Comparison of ENCODE assay signal across 23 cellular contexts in genomic region chr12:71009414-71010142, GRCh38.
"Had no signal": no experiment of that assay in that cellular context is flagged by ENCODE, and none has a peak within 500 bp of the region (broad histone marks: within the 10 kb centered on the region; RNA-seq: fewer than 3 reads in every experiment).

No MANE protein-coding gene starts in this region.

- H3K36me3 Mint-ChIP-seq: memory B cell; mesothelial cell of epicardium; naive thymus-derived CD4-positive, alpha-beta T cell; stimulated activated effector memory CD8-positive, alpha-beta T cell treated with anti-CD3 and anti-CD28 coated beads, Interleukin-12 subunit alpha, Interleukin-12 subunit beta, amount 100 ng/mL, for 72 hours; type B pancreatic cell had no signal

- H3K4me3 ChIP-seq: colonic mucosa, esophagus squamous epithelium, lung, mucosa of descending colon, psoas muscle, sigmoid colon, testis, tibial artery had no signal

- H3K4me1 ChIP-seq: colonic mucosa, esophagus squamous epithelium, psoas muscle, sigmoid colon, testis had no signal

- H3K9me3 Mint-ChIP-seq: dendritic cell treated with granulocyte-macrophage colony-stimulating factor and Interleukin-4, amounts not matched to agents 40 ng/mL and 50 ng/mL, for 4 days; mesothelial cell of epicardium; nephron; type B pancreatic cell had no signal

- H3K36me3 ChIP-seq: colonic mucosa, esophagus squamous epithelium, sigmoid colon, tibial artery had no signal

- H3K27ac Mint-ChIP-seq: dendritic cell treated with granulocyte-macrophage colony-stimulating factor and Interleukin-4, amounts not matched to agents 40 ng/mL and 50 ng/mL, for 4 days; memory B cell; mesothelial cell of epicardium; naive thymus-derived CD4-positive, alpha-beta T cell; nephron; stimulated activated effector memory CD8-positive, alpha-beta T cell treated with anti-CD3 and anti-CD28 coated beads, Interleukin-12 subunit alpha, Interleukin-12 subunit beta, amount 100 ng/mL, for 72 hours; type B pancreatic cell had no signal

- H3K4me3 Mint-ChIP-seq: dendritic cell treated with granulocyte-macrophage colony-stimulating factor and Interleukin-4, amounts not matched to agents 40 ng/mL and 50 ng/mL, for 4 days; memory B cell; mesothelial cell of epicardium; naive thymus-derived CD4-positive, alpha-beta T cell; nephron; stimulated activated effector memory CD8-positive, alpha-beta T cell treated with anti-CD3 and anti-CD28 coated beads, Interleukin-12 subunit alpha, Interleukin-12 subunit beta, amount 100 ng/mL, for 72 hours; type B pancreatic cell had no signal

- H3K27ac ChIP-seq: colonic mucosa, esophagus squamous epithelium, psoas muscle, sigmoid colon, testis, tibial artery had no signal

- H3K9me3 ChIP-seq: colonic mucosa, esophagus squamous epithelium, mucosa of descending colon, psoas muscle, sigmoid colon, testis, tibial artery had no signal

- H3K4me1 Mint-ChIP-seq: memory B cell; naive thymus-derived CD4-positive, alpha-beta T cell; nephron; stimulated activated effector memory CD8-positive, alpha-beta T cell treated with anti-CD3 and anti-CD28 coated beads, Interleukin-12 subunit alpha, Interleukin-12 subunit beta, amount 100 ng/mL, for 72 hours had no signal

- H3K27me3 Mint-ChIP-seq: dendritic cell treated with granulocyte-macrophage colony-stimulating factor and Interleukin-4, amounts not matched to agents 40 ng/mL and 50 ng/mL, for 4 days; naive thymus-derived CD4-positive, alpha-beta T cell; type B pancreatic cell had no signal

- H3K27me3 ChIP-seq: colonic mucosa, esophagus squamous epithelium, sigmoid colon, testis, tibial artery had no signal

- DNase-seq: colonic mucosa; effector CD8-positive, alpha-beta T cell; erythroblast; esophagus squamous epithelium; mucosa of descending colon; naive thymus-derived CD4-positive, alpha-beta T cell; nucleus accumbens; psoas muscle; right cardiac atrium; sigmoid colon; stimulated activated CD4-positive, alpha-beta T cell treated with anti-CD3 and anti-CD28 coated beads, Interleukin-2, amount 100 ng/mL, for 24 hours; stimulated activated CD4-positive, alpha-beta T cell treated with anti-CD3 and anti-CD28 coated beads, Interleukin-4, amount 100 ng/mL, for 24 hours; stimulated activated naive CD8-positive, alpha-beta T cell treated with anti-CD3 and anti-CD28 coated beads, Interleukin-15, Interleukin-2, amounts not matched to agents 100 U/mL and 50 U/mL, for 24 hours; substantia nigra; testis; tibial artery had no signal
